ENCODE assay signal across 21 cellular contexts in genomic region chr15:81485806-81486205, GRCh38.
"Had no signal": no experiment of that assay in that cellular context is flagged by ENCODE, and none has a peak within 500 bp of the region (broad histone marks: within the 10 kb centered on the region; RNA-seq: fewer than 3 reads in every experiment).

No MANE protein-coding gene starts in this region.

- FAIRE-seq: astrocyte, frontal cortex had no signal

- H3K36me3 ChIP-seq: tibial nerve had no signal

- H3K4me1 Mint-ChIP-seq: activated CD8-positive, alpha-beta memory T cell treated with anti-CD3 and anti-CD28 coated beads, Interleukin-2, amount 10 ng/mL, durations not matched to agents 7 days and 5 days; activated naive CD4-positive, alpha-beta T cell treated with anti-CD3 and anti-CD28 coated beads, Interleukin-2, amount 10 ng/mL, durations not matched to agents 7 days and 5 days; memory B cell had no signal

- H3K4me3 Mint-ChIP-seq: activated CD4-positive, alpha-beta memory T cell treated with anti-CD3 and anti-CD28 coated beads for 36 hours; activated CD8-positive, alpha-beta memory T cell treated with anti-CD3 and anti-CD28 coated beads, Interleukin-2, amount 10 ng/mL, durations not matched to agents 7 days and 5 days; activated naive CD4-positive, alpha-beta T cell treated with anti-CD3 and anti-CD28 coated beads, Interleukin-2, amount 10 ng/mL, durations not matched to agents 7 days and 5 days; dendritic cell treated with granulocyte-macrophage colony-stimulating factor and Interleukin-4, amounts not matched to agents 40 ng/mL and 50 ng/mL, for 4 days; memory B cell; naive thymus-derived CD8-positive, alpha-beta T cell; stimulated activated naive B cell treated with anti-CD40 and anti-IgM and Interleukin-4, amounts not matched to agents 10 μg/mL and 1 μg/mL and 100 μg/mL, for 72 hours had no signal

- H3K4me1 ChIP-seq: uterus had no signal

- H3K27me3 ChIP-seq: tibial nerve, uterus had no signal

- H3K9me3 Mint-ChIP-seq: activated CD4-positive, alpha-beta memory T cell treated with anti-CD3 and anti-CD28 coated beads for 36 hours; activated naive CD4-positive, alpha-beta T cell treated with anti-CD3 and anti-CD28 coated beads, Interleukin-2, amount 10 ng/mL, durations not matched to agents 7 days and 5 days; activated T-helper 2 cell treated with anti-CD3 and anti-CD28 coated beads, Interferon-gamma antibody, Interleukin-2, Interleukin-4, amounts not matched to agents 10 μg/mL and 5 μg/mL and 100 μg/mL, durations not matched to agents 14 hours and 24 hours and 36 hours; dendritic cell treated with granulocyte-macrophage colony-stimulating factor and Interleukin-4, amounts not matched to agents 40 ng/mL and 50 ng/mL, for 4 days; memory B cell had no signal

- H3K4me3 ChIP-seq: mucosa of descending colon, tibial nerve, uterus had no signal

- DNase-seq: activated CD4-positive, alpha-beta memory T cell treated with anti-CD3 and anti-CD28 coated beads for 36 hours; activated CD4-positive, alpha-beta T cell treated with anti-CD3 and anti-CD28 coated beads for 1 hour; activated CD8-positive, alpha-beta memory T cell treated with anti-CD3 and anti-CD28 coated beads, Interleukin-2, amount 10 ng/mL, durations not matched to agents 7 days and 5 days; activated naive CD4-positive, alpha-beta T cell treated with anti-CD3 and anti-CD28 coated beads, Interleukin-2, amount 10 ng/mL, durations not matched to agents 7 days and 5 days; activated T-cell treated with anti-CD3 and anti-CD28 coated beads, Interleukin-2, amount 50 U/mL, for 1 hour; head of caudate nucleus; kidney glomerular epithelial cell; left ventricle myocardium superior; mucosa of descending colon; naive thymus-derived CD8-positive, alpha-beta T cell; posterior cingulate gyrus; retina; stimulated activated CD4-positive, alpha-beta T cell treated with anti-CD3 and anti-CD28 coated beads, Interleukin-4, amount 100 ng/mL, for 1 hour; stimulated activated naive B cell treated with anti-CD40 and anti-IgM and Interleukin-4, amounts not matched to agents 10 μg/mL and 1 μg/mL and 100 μg/mL, for 72 hours; uterus had no signal

- H3K27ac ChIP-seq: tibial nerve, uterus had no signal

- H3K9me3 ChIP-seq: mucosa of descending colon, tibial nerve, uterus had no signal

- ATAC-seq: activated CD8-positive, alpha-beta memory T cell treated with anti-CD3 and anti-CD28 coated beads, Interleukin-2, amount 10 ng/mL, durations not matched to agents 7 days and 5 days; left ventricle myocardium superior; mucosa of descending colon; naive thymus-derived CD8-positive, alpha-beta T cell; stimulated activated naive B cell treated with anti-CD40 and anti-IgM and Interleukin-4, amounts not matched to agents 10 μg/mL and 1 μg/mL and 100 μg/mL, for 72 hours had no signal

- H3K27ac Mint-ChIP-seq: activated CD4-positive, alpha-beta memory T cell treated with anti-CD3 and anti-CD28 coated beads for 36 hours; activated CD8-positive, alpha-beta memory T cell treated with anti-CD3 and anti-CD28 coated beads, Interleukin-2, amount 10 ng/mL, durations not matched to agents 7 days and 5 days; activated naive CD4-positive, alpha-beta T cell treated with anti-CD3 and anti-CD28 coated beads, Interleukin-2, amount 10 ng/mL, durations not matched to agents 7 days and 5 days; activated T-helper 2 cell treated with anti-CD3 and anti-CD28 coated beads, Interferon-gamma antibody, Interleukin-2, Interleukin-4, amounts not matched to agents 10 μg/mL and 5 μg/mL and 100 μg/mL, durations not matched to agents 14 hours and 24 hours and 36 hours; dendritic cell treated with granulocyte-macrophage colony-stimulating factor and Interleukin-4, amounts not matched to agents 40 ng/mL and 50 ng/mL, for 4 days; memory B cell; stimulated activated naive B cell treated with anti-CD40 and anti-IgM and Interleukin-4, amounts not matched to agents 10 μg/mL and 1 μg/mL and 100 μg/mL, for 72 hours had no signal

- H3K36me3 Mint-ChIP-seq: activated CD4-positive, alpha-beta memory T cell treated with anti-CD3 and anti-CD28 coated beads for 36 hours; activated CD8-positive, alpha-beta memory T cell treated with anti-CD3 and anti-CD28 coated beads, Interleukin-2, amount 10 ng/mL, durations not matched to agents 7 days and 5 days; activated naive CD4-positive, alpha-beta T cell treated with anti-CD3 and anti-CD28 coated beads, Interleukin-2, amount 10 ng/mL, durations not matched to agents 7 days and 5 days; memory B cell; naive thymus-derived CD8-positive, alpha-beta T cell; stimulated activated naive B cell treated with anti-CD40 and anti-IgM and Interleukin-4, amounts not matched to agents 10 μg/mL and 1 μg/mL and 100 μg/mL, for 72 hours had no signal

- H3K27me3 Mint-ChIP-seq: dendritic cell treated with granulocyte-macrophage colony-stimulating factor and Interleukin-4, amounts not matched to agents 40 ng/mL and 50 ng/mL, for 4 days had no signal
